ENCODE assay signal across 1 cellular context in genomic region chr2:17830053-17831034, GRCh38.
A peak's percentile ranks its signal among the peaks of the same experiment; 100 is the strongest.
TF ChIP-seq lines count a peak whose summit lies in the region.

No MANE protein-coding gene starts in this region.

TF ChIP-seq in HepG2, 621 proteins besides CTCF, POLR2A, EP300 and RAD21 (continued from another document and continues in another):
- TF ChIP-seq ZNF687 (CRISPR knock-in tag; IDR thresholded peaks at IDR 0.05) (peak; percentile 82), SYNCRIP (IDR thresholded peaks at IDR 0.05; ENCODE audit: insufficient read depth, low read depth, low read length) (no peak), MLLT10 (CRISPR knock-in tag; IDR thresholded peaks at IDR 0.05) (no peak), BRD4 (CRISPR knock-in tag; IDR thresholded peaks at IDR 0.05) (no peak), ARID3A (IDR thresholded peaks at IDR 0.05; ENCODE audit: low read depth, low read length) (peak; percentile 53; the same call in 1 of the 2 replicates), SUZ12 (IDR thresholded peaks at IDR 0.05; ENCODE audit: low read depth, low read length) (no peak), ARHGAP35 (CRISPR knock-in tag; IDR thresholded peaks at IDR 0.05; ENCODE audit: borderline replicate concordance) (0 out of 2 replicates have a peak, but pooled peaks have one; percentile 26), ZMAT5 (CRISPR knock-in tag; IDR thresholded peaks at IDR 0.05; ENCODE audit: borderline replicate concordance, low read depth) (no peak), ZNF792 (CRISPR knock-in tag; IDR thresholded peaks at IDR 0.05) (peak; percentile 47; the same call in 1 of the 2 replicates), SIN3B (IDR thresholded peaks at IDR 0.05; ENCODE audit: low read length) (no peak), ZNF713 (CRISPR knock-in tag; IDR thresholded peaks at IDR 0.05) (no peak), TFE3 (CRISPR knock-in tag; IDR thresholded peaks at IDR 0.05) (peak; percentile 22; the same call in 1 of the 2 replicates), CBX2 (IDR thresholded peaks at IDR 0.05; ENCODE audit: low read depth, low read length) (no peak), CBX2 (CRISPR knock-in tag; IDR thresholded peaks at IDR 0.05; ENCODE audit: low read depth) (0 out of 2 replicates have a peak, but pooled peaks have one; percentile 85), NFIB (CRISPR knock-in tag; IDR thresholded peaks at IDR 0.05; ENCODE audit: borderline replicate concordance) (no peak), DBP (CRISPR knock-in tag; IDR thresholded peaks at IDR 0.05; ENCODE audit: not compliant biosample characterization) (peak; percentile 31), NFYC (CRISPR knock-in tag; IDR thresholded peaks at IDR 0.05) (no peak), POGZ (CRISPR knock-in tag; IDR thresholded peaks at IDR 0.05) (0 out of 2 replicates have a peak, but pooled peaks have one; percentile 39), ZNF747 (CRISPR knock-in tag; IDR thresholded peaks at IDR 0.05; ENCODE audit: borderline replicate concordance) (peak; percentile 75; the same call in 1 of the 2 replicates), HDAC2 (CRISPR knock-in tag; IDR thresholded peaks at IDR 0.05) (no peak), PRDM10 (CRISPR knock-in tag; IDR thresholded peaks at IDR 0.05; ENCODE audit: low read depth) (no peak), SALL1 (CRISPR knock-in tag; IDR thresholded peaks at IDR 0.05) (peak; percentile 66), CBX5 (CRISPR knock-in tag; IDR thresholded peaks at IDR 0.05; ENCODE audit: borderline replicate concordance) (peak; percentile 67), ZNF253 (CRISPR knock-in tag; IDR thresholded peaks at IDR 0.05; ENCODE audit: borderline replicate concordance) (no peak), ZXDC (CRISPR knock-in tag; IDR thresholded peaks at IDR 0.05) (no peak), ZNF367 (CRISPR knock-in tag; IDR thresholded peaks at IDR 0.05; ENCODE audit: borderline replicate concordance) (no peak), GMEB1 (CRISPR knock-in tag; IDR thresholded peaks at IDR 0.05; ENCODE audit: borderline replicate concordance) (no peak), ATF7 (IDR thresholded peaks at IDR 0.05) (no peak), ATF7 (CRISPR knock-in tag; IDR thresholded peaks at IDR 0.05) (no peak), ZNF326 (CRISPR knock-in tag; IDR thresholded peaks at IDR 0.05; ENCODE audit: borderline replicate concordance) (no peak), SP1 (IDR thresholded peaks at IDR 0.05) (no peak), SP1 (CRISPR knock-in tag; IDR thresholded peaks at IDR 0.05) (no peak), FLYWCH1 (CRISPR knock-in tag; IDR thresholded peaks at IDR 0.05) (no peak), NR2C2 (CRISPR knock-in tag; IDR thresholded peaks at IDR 0.05; ENCODE audit: borderline replicate concordance) (no peak), ZNF652 (CRISPR knock-in tag; IDR thresholded peaks at IDR 0.05; ENCODE audit: borderline replicate concordance, low read depth) (no peak), ZBTB7A (CRISPR knock-in tag; IDR thresholded peaks at IDR 0.05) (no peak), ZNF292 (CRISPR knock-in tag; IDR thresholded peaks at IDR 0.05; ENCODE audit: borderline replicate concordance, low read depth) (no peak), ONECUT2 (CRISPR knock-in tag; IDR thresholded peaks at IDR 0.05) (no peak), CENPT (CRISPR knock-in tag; IDR thresholded peaks at IDR 0.05; ENCODE audit: low read depth) (no peak), SKIL (CRISPR knock-in tag; IDR thresholded peaks at IDR 0.05; ENCODE audit: borderline replicate concordance) (no peak), SALL2 (CRISPR knock-in tag; IDR thresholded peaks at IDR 0.05) (no peak), PLRG1 (conservative IDR thresholded peaks at IDR 0.05) (no peak), IKZF4 (CRISPR knock-in tag; IDR thresholded peaks at IDR 0.05; ENCODE audit: borderline replicate concordance, low read depth, not compliant biosample characterization) (peak; percentile 36), ZSCAN29 (CRISPR knock-in tag; conservative IDR thresholded peaks at IDR 0.05) (no peak), SP4 (CRISPR knock-in tag; IDR thresholded peaks at IDR 0.05) (no peak), KAT7 (CRISPR knock-in tag; IDR thresholded peaks at IDR 0.05; ENCODE audit: borderline replicate concordance) (no peak), REL (CRISPR knock-in tag; conservative IDR thresholded peaks at IDR 0.05) (no peak)
